ENCODE assay signal across 8 cellular contexts in the genomic region with DNA sequence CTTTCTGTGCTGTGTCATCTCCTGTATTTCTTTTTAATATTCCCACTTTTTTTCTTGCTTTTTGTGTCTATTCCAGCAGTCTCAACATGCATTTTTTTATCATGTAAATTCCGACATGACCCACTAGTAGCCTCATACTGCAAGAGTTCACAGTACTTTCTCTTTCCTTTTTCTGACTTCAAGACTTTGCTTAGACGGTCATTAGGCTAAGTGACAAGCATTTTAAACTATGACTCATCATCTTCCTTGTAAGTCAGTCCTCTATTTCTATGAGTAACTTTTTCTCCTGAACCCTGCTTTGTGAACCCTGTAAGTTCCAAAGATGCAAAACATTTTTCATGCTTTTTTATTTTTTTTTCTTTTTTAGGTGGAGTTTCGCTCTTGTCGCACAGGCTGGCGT.
DNase-seq lines count a peak whose midpoint lies in the region; ATAC-seq lines count a peak whose summit lies in the region.

No MANE protein-coding gene starts in this region.

- H3K4me1 Mint-ChIP-seq in activated CD8-positive, alpha-beta memory T cell treated with anti-CD3 and anti-CD28 coated beads, Interleukin-2, amount 10 ng/mL, durations not matched to agents 7 days and 5 days, result no peaks in the 10 kb centered on the region

- no peak overlapping the region for H3K27ac Mint-ChIP-seq in activated CD8-positive, alpha-beta memory T cell treated with anti-CD3 and anti-CD28 coated beads, Interleukin-2, amount 10 ng/mL, durations not matched to agents 7 days and 5 days

- no peaks in the 10 kb centered on the region for H3K36me3 Mint-ChIP-seq in activated CD8-positive, alpha-beta memory T cell treated with anti-CD3 and anti-CD28 coated beads, Interleukin-2, amount 10 ng/mL, durations not matched to agents 7 days and 5 days

- peak; percentile 92 for ATAC-seq in GM21423 (IDR thresholded peaks at IDR 0.05; ENCODE audit: unreplicated experiment)
- ATAC-seq in activated CD8-positive, alpha-beta memory T cell treated with anti-CD3 and anti-CD28 coated beads, Interleukin-2, amount 10 ng/mL, durations not matched to agents 7 days and 5 days, result no peak

- no peaks in the 10 kb centered on the region for H3K9me3 Mint-ChIP-seq in activated CD8-positive, alpha-beta memory T cell treated with anti-CD3 and anti-CD28 coated beads, Interleukin-2, amount 10 ng/mL, durations not matched to agents 7 days and 5 days (ENCODE audit: low read depth)

- H3K27me3 Mint-ChIP-seq in activated CD8-positive, alpha-beta memory T cell treated with anti-CD3 and anti-CD28 coated beads, Interleukin-2, amount 10 ng/mL, durations not matched to agents 7 days and 5 days, result no peaks in the 10 kb centered on the region

- DNase-seq in CD1c-positive myeloid dendritic cell (ENCODE audit: extremely low spot score) (peak; percentile 75), HT1080 (ENCODE audit: low read depth) (peak; percentile 78), fibroblast of gingiva (ENCODE audit: low read depth) (peak; percentile 60), NCI-H524 treated with DMSO at 0.1 percent for 48 hours (lab: John Stamatoyannopoulos, UW) (no peak)
- no peak for DNase-seq in activated naive CD4-positive, alpha-beta T cell treated with Interleukin-2 at 50 U/mL for 16 hours
- no peak for DNase-seq in activated CD8-positive, alpha-beta memory T cell treated with anti-CD3 and anti-CD28 coated beads, Interleukin-2, amount 10 ng/mL, durations not matched to agents 7 days and 5 days
- no peak for DNase-seq in central memory CD4-positive, alpha-beta T cell

- CTCF ChIA-PET in activated CD8-positive, alpha-beta memory T cell treated with anti-CD3 and anti-CD28 coated beads, Interleukin-2, amount 10 ng/mL, durations not matched to agents 7 days and 5 days (lab: Charles Lee), result no interaction called here

- H3K4me3 Mint-ChIP-seq in activated CD8-positive, alpha-beta memory T cell treated with anti-CD3 and anti-CD28 coated beads, Interleukin-2, amount 10 ng/mL, durations not matched to agents 7 days and 5 days, result no peak overlapping the region

Comparison
In these comparisons a context has a peak if more than half of its experiments do, and no peak if none do; other contexts are left out.
1. DNase-seq: peak in CD1c-positive myeloid dendritic cell (single experiment), HT1080 (single experiment) and fibroblast of gingiva (single experiment); none in activated naive CD4-positive, alpha-beta T cell treated with Interleukin-2 at 50 U/mL for 16 hours (single experiment), activated CD8-positive, alpha-beta memory T cell treated with anti-CD3 and anti-CD28 coated beads, Interleukin-2, amount 10 ng/mL, durations not matched to agents 7 days and 5 days (single experiment), central memory CD4-positive, alpha-beta T cell (single experiment) and NCI-H524 treated with DMSO at 0.1 percent for 48 hours (single experiment).